Comparison of ENCODE assay signal across 20 cellular contexts in genomic region chr5:168327019-168327421, GRCh38. TPM values are rescaled to one million over a fixed set of nuclear protein-coding genes. Genes with fewer than 3 reads are reported as not detected.
DNase-seq lines count a peak whose midpoint lies in the region; ATAC-seq and TF ChIP-seq lines count a peak whose summit lies in the region.
"Had no signal": no experiment of that assay in that cellular context is flagged by ENCODE, and none has a peak within 500 bp of the region (broad histone marks: within the 10 kb centered on the region; RNA-seq: fewer than 3 reads in every experiment).

No MANE protein-coding gene starts in this region.

- no peaks in the 10 kb centered on the region for H3K9me3 ChIP-seq in neuronal stem cell (replicated peaks in 1 of 2; ENCODE audit: control insufficient read depth in 2 of 2, insufficient read depth in 1 of 2, low read depth in 1 of 2, low read length in 2 of 2)
- H3K9me3 ChIP-seq: BLaER1, neutrophil had no signal

- H3K4me2 ChIP-seq in neuronal stem cell (ENCODE audit: insufficient read depth, low read length, poor library complexity, severe bottlenecking) = no peak overlapping the region
- H3K4me2 ChIP-seq: BLaER1 had no signal

- peaks cover 4% of the 10 kb centered on the region for H3K9me3 Mint-ChIP-seq in type B pancreatic cell
- H3K9me3 Mint-ChIP-seq: central memory CD8-positive, alpha-beta T cell; T-cell had no signal

- H2AK5ac ChIP-seq in neuronal stem cell (ENCODE audit: low read depth, low read length) = no peak overlapping the region

- no peak overlapping the region for H3K18ac ChIP-seq in neuronal stem cell (ENCODE audit: low read length)

- no peak overlapping the region for H3K4me3 ChIP-seq in neuronal stem cell (ENCODE audit: low read length in 2 of 2)
- H3K4me3 ChIP-seq: BLaER1 had no signal

- no peak overlapping the region for H3K27ac ChIP-seq in neuronal stem cell (replicated peaks; ENCODE audit: low read length)
- H3K27ac ChIP-seq: BLaER1, neutrophil had no signal

- H3K27me3 Mint-ChIP-seq in type B pancreatic cell = no peaks in the 10 kb centered on the region

- H3K27ac Mint-ChIP-seq in type B pancreatic cell = peak overlapping the region; percentile 82
- H3K27ac Mint-ChIP-seq: T-cell had no signal

- no peak overlapping the region for H2AFZ ChIP-seq in neuronal stem cell (ENCODE audit: low read length)

- WGBS in neuronal stem cell (ENCODE audit: extremely low coverage in 2 of 2, insufficient read length in 2 of 2, insufficient replicate concordance in 1 of 2), 2 donors = no CpG with 5 or more reads among the region's 3 CpGs

- H4K91ac ChIP-seq in neuronal stem cell (ENCODE audit: low read depth, low read length, poor library complexity) = no peak overlapping the region

- H3K27me3 ChIP-seq in neuronal stem cell (ENCODE audit: control insufficient read depth in 3 of 3, insufficient read depth in 3 of 3, low read depth in 1 of 3, low read length in 3 of 3) = no peaks in the 10 kb centered on the region
- H3K27me3 ChIP-seq: BLaER1 had no signal

- no peaks in the 10 kb centered on the region for H3K36me3 ChIP-seq in neuronal stem cell (replicated peaks in 1 of 2; ENCODE audit: control insufficient read depth in 2 of 2, insufficient read depth in 2 of 2, low read length in 2 of 2)
- H3K36me3 ChIP-seq: BLaER1, neutrophil had no signal

- no peak overlapping the region for H2BK5ac ChIP-seq in neuronal stem cell (ENCODE audit: low read length)

- peaks cover 32% of the 10 kb centered on the region for H3K4me1 Mint-ChIP-seq in type B pancreatic cell (ENCODE audit: unreplicated experiment)
- H3K4me1 Mint-ChIP-seq: central memory CD8-positive, alpha-beta T cell had no signal

- H4K8ac ChIP-seq in neuronal stem cell (ENCODE audit: low read depth, low read length) = no peak overlapping the region

- no peak overlapping the region for H3K14ac ChIP-seq in neuronal stem cell (ENCODE audit: low read length)

- DNase-seq in ELR (ENCODE audit: low read depth) = peak; percentile 74
- peak; percentile 45 for DNase-seq in glomerular visceral epithelial cell (ENCODE audit: extremely low spot score)
- no peak for DNase-seq in type B pancreatic cell (ENCODE audit: extremely low spot score, unreplicated experiment)
- DNase-seq in neuronal stem cell (ENCODE audit: low spot score) = no peak
- DNase-seq: activated CD4-positive, alpha-beta T cell treated with anti-CD3 and anti-CD28 coated beads, Interleukin-2, amount 50 U/mL, for 4 hours; activated gamma-delta T cell; amniotic stem cell; glutamatergic neuron; KBM-7; NCI-H1048; NCI-H446 treated with DMSO at 0.1 percent for 48 hours; right cardiac atrium; stimulated activated CD4-positive, alpha-beta T cell treated with anti-CD3 and anti-CD28 coated beads, Interleukin-15, amount 100 ng/mL, for 24 hours; T-cell had no signal

- no peak overlapping the region for H2BK12ac ChIP-seq in neuronal stem cell (ENCODE audit: low read length)

- H2BK15ac ChIP-seq in neuronal stem cell (ENCODE audit: low read length) = no peak overlapping the region

- H3K4ac ChIP-seq in neuronal stem cell (ENCODE audit: low read length) = no peak overlapping the region

- no peak overlapping the region for H2BK120ac ChIP-seq in neuronal stem cell (ENCODE audit: low read depth, low read length)

- no peak overlapping the region for H3K23ac ChIP-seq in neuronal stem cell (ENCODE audit: low read depth, low read length, poor library complexity)

- H3K4me3 Mint-ChIP-seq in type B pancreatic cell = peak overlapping the region; percentile 4
- H3K4me3 Mint-ChIP-seq: central memory CD8-positive, alpha-beta T cell; T-cell had no signal

- peak; percentile 13; the same call in 2 of the 3 replicates for ATAC-seq in SK-N-SH treated with all-trans-retinoic acid at 6 μM for 48 hours
- ATAC-seq in GM19395 (IDR thresholded peaks at IDR 0.05; ENCODE audit: unreplicated experiment) = no peak
- no peak for ATAC-seq in GM21717 (IDR thresholded peaks at IDR 0.05; ENCODE audit: unreplicated experiment)
- ATAC-seq: right cardiac atrium, T-cell had no signal

- H3K4me1 ChIP-seq in neuronal stem cell (ENCODE audit: control insufficient read depth in 2 of 2, insufficient read depth in 1 of 2, low read depth in 1 of 2, low read length in 2 of 2) = peaks cover 0 to 7% of the 10 kb centered on the region in 2 donors

- peaks cover 8% of the 10 kb centered on the region for H3K36me3 Mint-ChIP-seq in type B pancreatic cell
- H3K36me3 Mint-ChIP-seq: T-cell had no signal

- TF ChIP-seq CTCF in type B pancreatic cell (conservative IDR thresholded peaks at IDR 0.05) = no peak

- H3K9ac ChIP-seq in neuronal stem cell (ENCODE audit: low read depth, low read length, poor library complexity) = no peak overlapping the region
- H3K9ac ChIP-seq: BLaER1 had no signal

- H3K79me1 ChIP-seq in neuronal stem cell (ENCODE audit: low read depth, low read length) = peaks cover 2% of the 10 kb centered on the region

TF ChIP-seq in SK-N-SH treated with all-trans-retinoic acid at 6 μM for 48 hours, 23 proteins besides CTCF, POLR2A, EP300 and RAD21 (continues in another document):
- TF ChIP-seq ZNF70 (CRISPR knock-in tag; IDR thresholded peaks at IDR 0.05) (no peak), ESRRG (CRISPR knock-in tag; IDR thresholded peaks at IDR 0.05) (no peak), SNAI2 (CRISPR knock-in tag; IDR thresholded peaks at IDR 0.05) (no peak), ZNF8 (CRISPR knock-in tag; IDR thresholded peaks at IDR 0.05) (no peak), ARNTL (CRISPR knock-in tag; IDR thresholded peaks at IDR 0.05; ENCODE audit: borderline replicate concordance, low read depth) (no peak), TSHZ2 (CRISPR knock-in tag; IDR thresholded peaks at IDR 0.05) (no peak), RARB (CRISPR knock-in tag; IDR thresholded peaks at IDR 0.05) (no peak), POU6F1 (CRISPR knock-in tag; IDR thresholded peaks at IDR 0.05; ENCODE audit: borderline replicate concordance, low read depth) (no peak), GLIS3 (CRISPR knock-in tag; IDR thresholded peaks at IDR 0.05) (no peak), CREB5 (CRISPR knock-in tag; IDR thresholded peaks at IDR 0.05; ENCODE audit: low read depth) (no peak)

RNA-seq across cellular contexts. Expression of gene WWC1, which starts 35.6 kb away (rescaled TPM):
- total RNA-seq in type B pancreatic cell (ENCODE audit: low replicate concordance) = 80.1 and 183 TPM in 2 replicates
- polyA plus RNA-seq in neuronal stem cell (2013, experiment 1 of 2) = 11.4 TPM
- polyA plus RNA-seq in neuronal stem cell (2013, experiment 2 of 2) = 12.7 TPM

Comparison
In these comparisons a context has a peak if more than half of its experiments do, and no peak if none do; other contexts are left out.
1. DNase-seq: peak in ELR (single experiment) and glomerular visceral epithelial cell (single experiment); none in type B pancreatic cell (single experiment) and neuronal stem cell (single experiment).